In the genomic region with DNA sequence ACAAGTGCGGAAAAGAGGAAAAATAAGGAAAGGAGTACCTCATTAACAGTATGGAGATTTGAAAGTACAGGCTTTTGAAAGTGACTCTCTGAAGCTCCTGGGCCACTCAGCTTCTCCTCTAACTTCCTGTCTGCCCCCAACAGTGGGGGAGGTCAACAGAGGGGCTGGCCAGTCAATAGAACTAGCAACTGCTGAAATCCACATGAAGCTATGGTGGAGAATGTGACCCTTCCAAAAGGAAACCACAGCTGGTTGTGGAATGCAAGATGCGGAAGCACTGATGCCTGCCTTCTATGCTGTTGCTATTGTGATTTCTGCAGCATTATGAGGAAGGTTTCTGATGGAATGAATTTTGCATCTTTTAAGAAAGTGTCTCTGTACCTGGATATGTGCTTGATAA, we compare ENCODE assay signal across 13 cellular contexts. TPM values are rescaled to one million over a fixed set of nuclear protein-coding genes. Genes with fewer than 3 reads are reported as not detected.
DNase-seq lines count a peak whose midpoint lies in the region; ATAC-seq, FAIRE-seq and TF ChIP-seq lines count a peak whose summit lies in the region.
"Had no signal": no experiment of that assay in that cellular context is flagged by ENCODE, and none has a peak within 500 bp of the region (broad histone marks: within the 10 kb centered on the region; RNA-seq: fewer than 3 reads in every experiment).

No MANE protein-coding gene starts in this region.

- WGBS in GM12878 (ENCODE audit: insufficient coverage, insufficient replicate concordance, low lambda C conversion rate, missing lambda C conversion rate) = 91% methylated on average over 2 of the region's 2 CpGs

- RAD21 ChIA-PET in GM12878 (lab: Charles Lee; ENCODE audit: unreplicated experiment) = interaction anchor here (1.6 to 3.3 kb wide), 4 partner anchors 98 to 166 kb away, joined by 6 to 33 read pairs (median 11); no protein-coding TSS in a partner anchor

- POLR2A ChIA-PET in GM12878 (lab: Charles Lee) = no interaction called here

- peak overlapping the region; percentile 100; the same call in 1 of the 2 replicates for H3K4me2 ChIP-seq in GM12878 (ENCODE audit: control insufficient read depth, insufficient read depth)

- DNase-seq in EL (peak; percentile 41), KBM-7 (peak; percentile 43), GM12878 (ENCODE audit: low read depth, low spot score) (no peak), nephron progenitor cell (no peak), NCI-H2029 treated with DMSO at 0.1 percent for 48 hours (lab: John Stamatoyannopoulos, UW) (no peak)
- no peak for DNase-seq in activated CD8-positive, alpha-beta memory T cell treated with anti-CD3 and anti-CD28 coated beads, Interleukin-2, amount 50 U/mL, for 4 hours
- DNase-seq: activated CD8-positive, alpha-beta memory T cell treated with anti-CD3 and anti-CD28 coated beads, Interleukin-2, amount 10 ng/mL, durations not matched to agents 7 days and 5 days; activated naive CD4-positive, alpha-beta T cell treated with anti-CD3 and anti-CD28 coated beads, Interleukin-2, amount 50 U/mL, for 16 hours; COR-L47; NCI-H1930; NCI-H748 treated with DMSO at 0.1 percent for 48 hours had no signal

- no peaks in the 10 kb centered on the region; the same call in 2 of the 3 replicates for H3K9me3 ChIP-seq in GM12878 (replicated peaks; ENCODE audit: control insufficient read depth, insufficient read depth, low read length)

- H3K4me1 ChIP-seq in GM12878 (ENCODE audit: control insufficient read depth, insufficient read depth, low read length) = peaks cover 27% of the 10 kb centered on the region

- H3K79me2 ChIP-seq in GM12878 (ENCODE audit: control insufficient read depth, insufficient read depth, low read length) = no peaks in the 10 kb centered on the region

- H3K4me3 Mint-ChIP-seq in nephron progenitor cell = peak overlapping the region; percentile 25

- CTCF ChIA-PET in GM12878 (lab: Yijun Ruan, JAX) = interaction anchor here (0.6 to 9.0 kb wide), 14 partner anchors 8 to 166 kb away, joined by 3 to 153 read pairs (median 8); no protein-coding TSS in a partner anchor

- ATAC-seq in GM12878 = no peak
- ATAC-seq in HG03342 (IDR thresholded peaks at IDR 0.05; ENCODE audit: unreplicated experiment) = no peak
- ATAC-seq: activated CD8-positive, alpha-beta memory T cell treated with anti-CD3 and anti-CD28 coated beads, Interleukin-2, amount 10 ng/mL, durations not matched to agents 7 days and 5 days had no signal

- peaks cover 32% of the 10 kb centered on the region for H3K27me3 Mint-ChIP-seq in nephron progenitor cell (ENCODE audit: low read depth, poor library complexity)

- no peak overlapping the region for H3K27ac Mint-ChIP-seq in nephron progenitor cell
- H3K27ac Mint-ChIP-seq: activated CD8-positive, alpha-beta memory T cell treated with anti-CD3 and anti-CD28 coated beads, Interleukin-2, amount 10 ng/mL, durations not matched to agents 7 days and 5 days had no signal

- TF ChIP-seq EP300 in GM12878 (IDR thresholded peaks at IDR 0.05; ENCODE audit: borderline replicate concordance in 1 of 2, control insufficient read depth in 1 of 2, low read depth in 2 of 2, low read length in 2 of 2) = no peak

- no peaks in the 10 kb centered on the region for H3K27me3 ChIP-seq in GM12878 (replicated peaks in 1 of 2; ENCODE audit: control insufficient read depth in 2 of 2, insufficient read depth in 2 of 2, low read length in 1 of 2)

- SMC1A ChIA-PET in GM12878 (lab: Charles Lee; ENCODE audit: uncharacterized antibody, unreplicated experiment) = interaction anchor here (1.4 to 1.8 kb wide), 3 partner anchors 29 to 167 kb away, joined by 3 to 6 read pairs (median 6); no protein-coding TSS in a partner anchor

- H3K9me3 Mint-ChIP-seq in nephron progenitor cell = peaks cover 26% of the 10 kb centered on the region

- TF ChIP-seq CTCF in GM12878 (IDR thresholded peaks at IDR 0.05 in 2 of 3, conservative IDR thresholded peaks at IDR 0.05 in 1 of 3; ENCODE audit: control insufficient read depth in 2 of 3, extremely low read depth in 1 of 3, insufficient read depth in 1 of 3, low read depth in 3 of 3, low read length in 3 of 3) (no peak), nephron progenitor cell (IDR thresholded peaks at IDR 0.05) (no peak)

- no peak for TF ChIP-seq RAD21 in GM12878 (IDR thresholded peaks at IDR 0.05; ENCODE audit: insufficient read depth, low read depth, low read length)

- no peak overlapping the region for H2AFZ ChIP-seq in GM12878 (ENCODE audit: control insufficient read depth, low read depth, low read length)

- no peaks in the 10 kb centered on the region for H4K20me1 ChIP-seq in GM12878 (ENCODE audit: control insufficient read depth, insufficient read depth)

- H3K4me3 ChIP-seq in GM12878 = no peak overlapping the region

- no peak for TF ChIP-seq POLR2A in GM12878 (IDR thresholded peaks at IDR 0.05; ENCODE audit: low read depth, low read length)

- H3K4me1 Mint-ChIP-seq in nephron progenitor cell = peaks cover 38% of the 10 kb centered on the region

- no TSS peak for BruUV-seq in GM12878 (replicated peaks; lab: Mats Ljungman, UMichigan)

- no peak for FAIRE-seq in GM12878 (lab: Jason Lieb, UNC)
- FAIRE-seq: TTC549 had no signal

- intact Hi-C loops in GM12878 (cut with micrococcal nuclease; ENCODE audit: unreplicated experiment) = loop anchor here (5.0 kb wide), 2 partner anchors 97 to 343 kb away; no protein-coding TSS in a partner anchor

- H3K36me3 ChIP-seq in GM12878 (ENCODE audit: control insufficient read depth in 2 of 2, insufficient read depth in 2 of 2, low read length in 1 of 2) = no peaks in the 10 kb centered on the region

- no peak overlapping the region for H3K9ac ChIP-seq in GM12878 (ENCODE audit: control insufficient read depth, insufficient read depth, low read length)

- in situ Hi-C loops in KBM-7 (cut with MboI; ENCODE audit: low pct_unique_long_range_greater_than_20kb, low sequenced_read_pairs) = loop anchor here (10.0 kb wide), 1 partner anchor 131 kb away; no protein-coding TSS in a partner anchor
- in situ Hi-C loops in GM12878 (cut with MboI) = loop anchor here (5.0 kb wide), 1 partner anchor 148 kb away; no protein-coding TSS in a partner anchor

- H3K36me3 Mint-ChIP-seq in nephron progenitor cell (ENCODE audit: low read depth) = peaks cover 18% of the 10 kb centered on the region
- H3K36me3 Mint-ChIP-seq: activated CD8-positive, alpha-beta memory T cell treated with anti-CD3 and anti-CD28 coated beads, Interleukin-2, amount 10 ng/mL, durations not matched to agents 7 days and 5 days had no signal

- no peak overlapping the region for H3K27ac ChIP-seq in GM12878 (ENCODE audit: control insufficient read depth, insufficient read depth)

TF ChIP-seq in GM12878, 131 proteins besides CTCF, POLR2A, EP300 and RAD21 (continues in another document):
- TF ChIP-seq KLF5 (IDR thresholded peaks at IDR 0.05; ENCODE audit: partially characterized antibody) (no peak), EED (IDR thresholded peaks at IDR 0.05; ENCODE audit: low read depth) (no peak), EGR1 (IDR thresholded peaks at IDR 0.05; ENCODE audit: borderline replicate concordance in 1 of 2, low read depth in 2 of 2, low read length in 2 of 2) (no peak), MYB (IDR thresholded peaks at IDR 0.05; ENCODE audit: borderline replicate concordance, low read depth, low read length) (no peak), JUND (IDR thresholded peaks at IDR 0.05; ENCODE audit: low read depth, low read length) (no peak)
- TF ChIP-seq, protein P1, sequence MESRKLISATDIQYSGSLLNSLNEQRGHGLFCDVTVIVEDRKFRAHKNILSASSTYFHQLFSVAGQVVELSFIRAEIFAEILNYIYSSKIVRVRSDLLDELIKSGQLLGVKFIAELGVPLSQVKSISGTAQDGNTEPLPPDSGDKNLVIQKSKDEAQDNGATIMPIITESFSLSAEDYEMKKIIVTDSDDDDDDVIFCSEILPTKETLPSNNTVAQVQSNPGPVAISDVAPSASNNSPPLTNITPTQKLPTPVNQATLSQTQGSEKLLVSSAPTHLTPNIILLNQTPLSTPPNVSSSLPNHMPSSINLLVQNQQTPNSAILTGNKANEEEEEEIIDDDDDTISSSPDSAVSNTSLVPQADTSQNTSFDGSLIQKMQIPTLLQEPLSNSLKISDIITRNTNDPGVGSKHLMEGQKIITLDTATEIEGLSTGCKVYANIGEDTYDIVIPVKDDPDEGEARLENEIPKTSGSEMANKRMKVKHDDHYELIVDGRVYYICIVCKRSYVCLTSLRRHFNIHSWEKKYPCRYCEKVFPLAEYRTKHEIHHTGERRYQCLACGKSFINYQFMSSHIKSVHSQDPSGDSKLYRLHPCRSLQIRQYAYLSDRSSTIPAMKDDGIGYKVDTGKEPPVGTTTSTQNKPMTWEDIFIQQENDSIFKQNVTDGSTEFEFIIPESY (IDR thresholded peaks at IDR 0.05) = no peak
- TF ChIP-seq, protein P2, sequence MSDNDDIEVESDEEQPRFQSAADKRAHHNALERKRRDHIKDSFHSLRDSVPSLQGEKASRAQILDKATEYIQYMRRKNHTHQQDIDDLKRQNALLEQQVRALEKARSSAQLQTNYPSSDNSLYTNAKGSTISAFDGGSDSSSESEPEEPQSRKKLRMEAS (IDR thresholded peaks at IDR 0.05; ENCODE audit: low read depth, low read length) = no peak

RNA-seq across cellular contexts. Expression of a gene that starts 2.4 kb away (rescaled TPM):
- 0.77 and 1.1 TPM in 2 replicates for total RNA-seq in GM12878 (2013; cell fraction: nucleolus; rRNA removed)
- total RNA-seq in GM12878 (2014; rRNA removed) (0.06 TPM in 1 of 2 replicates, not detected in the other), GM12878 (2014; rRNA removed; fragmentation: Illumina TruSeq; extraction: Trizol) (0.04 TPM in 1 of 2 replicates, not detected in the other), GM12878 (2021) (not detected in 2 replicates)
- not detected for polyA plus RNA-seq in GM12878 (2011; ENCODE audit: low read depth)
- polyA plus RNA-seq in GM12878 (2011; rRNA removed) (0.45 and 0.68 TPM in 2 replicates), GM12878 (2014; fragmentation: Illumina TruSeq; extraction: Trizol) (not detected in 2 replicates), GM12878 (2014; fragmentation: Nextera tagmentation; extraction: Ambion mirVana) (under 1 TPM; 0.02 to 0.10 TPM), GM12878 (2014; rRNA removed) (0.10 TPM in 1 of 2 replicates, not detected in the other), GM12878 (2016; fragmentation: Nextera tagmentation; extraction: Ambion mirVana) (under 1 TPM; 0.09 to 0.21 TPM)
- 0.07 and 0.10 TPM in 2 replicates for polyA plus RNA-seq in GM12878 (2011; cell fraction: cytosol; rRNA removed)
- 1.3 and 2.1 TPM in 2 replicates for polyA plus RNA-seq in GM12878 (2011; cell fraction: nucleus; rRNA removed)
- polyA plus RNA-seq in GM12878 (2012) = 0.18 TPM in 1 of 2 replicates, not detected in the other
- polyA minus RNA-seq in GM12878 (2011; rRNA and poly(A)+ RNA removed) = 1.8 and 2.0 TPM in 2 replicates
- polyA minus RNA-seq in GM12878 (2011; cell fraction: cytosol; rRNA and poly(A)+ RNA removed) = not detected in 2 replicates
- polyA minus RNA-seq in GM12878 (2011; cell fraction: nucleus; rRNA and poly(A)+ RNA removed) = 1.2 TPM in 2 replicates
- total RNA-seq: activated CD8-positive, alpha-beta memory T cell treated with anti-CD3 and anti-CD28 coated beads, Interleukin-2, amount 10 ng/mL, durations not matched to agents 7 days and 5 days had no signal

Comparison
In these comparisons a context has a peak if more than half of its experiments do, and no peak if none do; other contexts are left out.
1. DNase-seq: peak in EL (single experiment) and KBM-7 (single experiment); none in GM12878 (single experiment), nephron progenitor cell (single experiment), activated CD8-positive, alpha-beta memory T cell treated with anti-CD3 and anti-CD28 coated beads, Interleukin-2, amount 50 U/mL, for 4 hours (single experiment) and NCI-H2029 treated with DMSO at 0.1 percent for 48 hours (single experiment).